Comparison of ENCODE assay signal across 29 cellular contexts in the genomic region with DNA sequence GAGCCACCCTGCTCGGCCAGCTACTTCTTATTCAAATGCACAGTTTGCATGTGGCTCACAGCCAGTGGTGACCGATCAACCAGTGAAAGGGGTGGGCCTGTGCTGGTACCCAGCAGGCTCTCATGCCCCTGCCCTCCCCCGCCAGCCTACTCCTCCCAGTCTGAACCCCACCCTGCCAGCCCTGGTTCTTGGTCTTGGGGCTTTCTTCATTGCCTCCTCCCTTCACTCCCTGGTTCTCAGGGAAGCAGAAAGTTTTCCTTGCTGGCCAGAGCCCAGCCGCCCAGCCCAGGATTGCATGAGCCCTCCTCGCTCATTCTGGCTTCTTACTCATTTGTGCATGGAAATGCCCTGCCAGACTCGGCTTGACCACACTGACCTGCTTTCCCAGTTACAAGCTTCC. TPM values are rescaled to one million over a fixed set of nuclear protein-coding genes. Genes with fewer than 3 reads are reported as not detected.
DNase-seq lines count a peak whose midpoint lies in the region; ATAC-seq, FAIRE-seq and TF ChIP-seq lines count a peak whose summit lies in the region.
"Had no signal": no experiment of that assay in that cellular context is flagged by ENCODE, and none has a peak within 500 bp of the region (broad histone marks: within the 10 kb centered on the region; RNA-seq: fewer than 3 reads in every experiment).

No MANE protein-coding gene starts in this region.

- no peaks in the 10 kb centered on the region for H3F3A ChIP-seq in GM23338 (replicated peaks; ENCODE audit: low read depth)
- H3F3A ChIP-seq in PC-9 (ENCODE audit: insufficient read depth, low read depth), result peaks cover 11% of the 10 kb centered on the region; the same call in 1 of the 2 replicates

- intact Hi-C loops in PC-9 (cut with micrococcal nuclease; ENCODE audit: unreplicated experiment) (loop anchor here (1.0 kb wide), 1 partner anchor 104 kb away; no protein-coding TSS in a partner anchor), kidney (cut with DNase I) (no loop called here)

- H3K27me3 ChIP-seq in GM23338 (ENCODE audit: insufficient read depth), result no peaks in the 10 kb centered on the region
- no peaks in the 10 kb centered on the region for H3K27me3 ChIP-seq in PC-9 (ENCODE audit: insufficient read depth, low read depth)
- H3K27me3 ChIP-seq: dorsolateral prefrontal cortex had no signal

- peaks cover 4% of the 10 kb centered on the region for H3K27me3 Mint-ChIP-seq in GM23338 (ENCODE audit: insufficient read depth, low read depth, poor library complexity)

- no peak for TF ChIP-seq POLR2A in erythroblast (IDR thresholded peaks at IDR 0.05; ENCODE audit: low read length)

- H3K4me2 ChIP-seq in GM23338 (peak overlapping the region; percentile 15; the same call in 1 of the 2 replicates), PC-9 (no peak overlapping the region)
- H3K4me2 ChIP-seq: BLaER1 treated with 17β-estradiol and CSF1 and Interleukin-3, amounts not matched to agents 10 nM and 100 nM had no signal

- no peaks in the 10 kb centered on the region for H4K20me1 ChIP-seq in GM23338 (replicated peaks; ENCODE audit: insufficient read depth)
- H4K20me1 ChIP-seq in PC-9 (ENCODE audit: insufficient read depth), result no peaks in the 10 kb centered on the region
- H4K20me1 ChIP-seq: BLaER1 treated with 17β-estradiol and CSF1 and Interleukin-3, amounts not matched to agents 10 nM and 100 nM had no signal

- H3K9me3 Mint-ChIP-seq in GM23338, result no peaks in the 10 kb centered on the region; the same call in 2 of the 3 replicates
- H3K9me3 Mint-ChIP-seq: activated naive CD4-positive, alpha-beta T cell treated with anti-CD3 and anti-CD28 coated beads, Interleukin-2, amount 50 U/mL, for 72 hours; activated T-helper 17 cell treated with anti-CD3 and anti-CD28 coated beads, Interleukin-2, amount 50 U/mL, for 72 hours; central memory CD8-positive, alpha-beta T cell; type B pancreatic cell had no signal

- no peak overlapping the region for H3K27ac ChIP-seq in GM23338 (ENCODE audit: low read depth)
- no peak overlapping the region for H3K27ac ChIP-seq in PC-9
- H3K27ac ChIP-seq in kidney (ENCODE audit: low read depth in 2 of 2, low read length in 2 of 2), result peak overlapping the region; percentile 9 to 28
- H3K27ac ChIP-seq: BLaER1 treated with 17β-estradiol and CSF1 and Interleukin-3, amounts not matched to agents 10 nM and 100 nM; dorsolateral prefrontal cortex; heart left ventricle; skin epidermis had no signal

- BruUV-seq in PC-9 (replicated peaks; lab: Mats Ljungman, UMichigan), result no TSS peak

- no peak overlapping the region for H3K4me3 Mint-ChIP-seq in GM23338
- H3K4me3 Mint-ChIP-seq: activated T-helper 17 cell treated with anti-CD3 and anti-CD28 coated beads, Interleukin-2, amount 50 U/mL, for 72 hours; central memory CD8-positive, alpha-beta T cell; immature natural killer cell; type B pancreatic cell had no signal

- CTCF ChIA-PET in PC-9 (lab: Charles Lee) (no interaction called here), GM10248 (lab: Yijun Ruan, JAX) (no interaction called here)

- 0 out of 2 replicates have a peak, but pooled peaks cover 2% of the 10 kb centered on the region for H3K36me3 ChIP-seq in GM23338 (ENCODE audit: insufficient read depth)
- H3K36me3 ChIP-seq in PC-9 (ENCODE audit: low read depth), result no peaks in the 10 kb centered on the region
- no peaks in the 10 kb centered on the region for H3K36me3 ChIP-seq in kidney (ENCODE audit: control insufficient read depth in 1 of 2, insufficient read depth in 2 of 2, low read length in 2 of 2)
- H3K36me3 ChIP-seq: BLaER1 treated with 17β-estradiol and CSF1 and Interleukin-3, amounts not matched to agents 10 nM and 100 nM; heart left ventricle had no signal

- no peaks in the 10 kb centered on the region for H3K36me3 Mint-ChIP-seq in GM23338 (ENCODE audit: low read depth)
- H3K36me3 Mint-ChIP-seq: activated naive CD4-positive, alpha-beta T cell treated with anti-CD3 and anti-CD28 coated beads, Interleukin-2, amount 50 U/mL, for 72 hours; immature natural killer cell; type B pancreatic cell had no signal

- peak; percentile 38 for DNase-seq in GM23338 (ENCODE audit: low spot score)
- DNase-seq in PC-9, result peak; percentile 61 to 62
- DNase-seq in kidney, result peak; percentile 95
- DNase-seq in renal cortical epithelial cell (ENCODE audit: low read depth), result peak; percentile 92
- DNase-seq in T-helper 1 cell, result no peak
- DNase-seq in GM10248 (ENCODE audit: extremely low spot score), result no peak
- no peak for DNase-seq in NCI-H2107 (lab: John Stamatoyannopoulos, UW)
- DNase-seq in erythroblast (lab: John Stamatoyannopoulos, UW), result no peak
- DNase-seq: activated CD4-positive, alpha-beta T cell treated with anti-CD3 and anti-CD28 coated beads, Interleukin-2, amount 50 U/mL, for 48 hours; activated CD4-positive, CD25-positive, alpha-beta regulatory T cell; activated CD8-positive, alpha-beta memory T cell treated with anti-CD3 and anti-CD28 coated beads, Interleukin-2, amount 50 U/mL, for 48 hours; anterior cingulate cortex; Calu3; dorsolateral prefrontal cortex; heart left ventricle; immature natural killer cell; NCI-H1105 treated with DMSO at 0.1 percent for 48 hours; NCI-H2081; SHP77 treated with DMSO at 0.1 percent for 48 hours; SW 1271 had no signal

- FAIRE-seq in kidney (lab: Jason Lieb, UNC), result no peak

- POLR2A ChIA-PET in PC-9 (lab: Charles Lee; ENCODE audit: unreplicated experiment), result no interaction called here
- POLR2A ChIA-PET in GM10248 (lab: Yijun Ruan, JAX), result no interaction called here

- H3K79me2 ChIP-seq in GM23338 (replicated peaks; ENCODE audit: insufficient read depth) (no peaks in the 10 kb centered on the region), PC-9 (ENCODE audit: low read depth) (no peaks in the 10 kb centered on the region)

- H3K9ac ChIP-seq in kidney (ENCODE audit: low read length in 2 of 2), result no peak overlapping the region
- H3K9ac ChIP-seq: BLaER1 treated with 17β-estradiol and CSF1 and Interleukin-3, amounts not matched to agents 10 nM and 100 nM had no signal

- 0 out of 4 replicates have a peak, but pooled peaks of 1 of the 2 experiments have one; percentile 0 for TF ChIP-seq CTCF in GM23338 (conservative IDR thresholded peaks at IDR 0.05; ENCODE audit: low read depth in 2 of 2)
- TF ChIP-seq CTCF in PC-9 (conservative IDR thresholded peaks at IDR 0.05), result no peak
- TF ChIP-seq CTCF in kidney (IDR thresholded peaks at IDR 0.05; ENCODE audit: borderline replicate concordance, extremely low read depth, insufficient read depth), result no peak
- no peak for TF ChIP-seq CTCF in GM10248 (IDR thresholded peaks at IDR 0.05; ENCODE audit: control extremely low read depth, extremely low read depth, low read depth, missing control alignments)

- H3K27ac Mint-ChIP-seq in GM23338, result no peak overlapping the region
- H3K27ac Mint-ChIP-seq: activated naive CD4-positive, alpha-beta T cell treated with anti-CD3 and anti-CD28 coated beads, Interleukin-2, amount 50 U/mL, for 72 hours; activated T-helper 17 cell treated with anti-CD3 and anti-CD28 coated beads, Interleukin-2, amount 50 U/mL, for 72 hours; immature natural killer cell; type B pancreatic cell had no signal

- H3K4me3 ChIP-seq in GM23338 (no peak overlapping the region), PC-9 (no peak overlapping the region), kidney (ENCODE audit: low read length in 2 of 2) (peak overlapping the region in 1 of 2 donors; percentile 32)
- H3K4me3 ChIP-seq: BLaER1 treated with 17β-estradiol and CSF1 and Interleukin-3, amounts not matched to agents 10 nM and 100 nM; dorsolateral prefrontal cortex; heart left ventricle; skin epidermis had no signal

- H3K4me1 ChIP-seq in GM23338 (ENCODE audit: insufficient read depth), result peaks cover 38% of the 10 kb centered on the region
- peaks cover 37% of the 10 kb centered on the region for H3K4me1 ChIP-seq in PC-9 (replicated peaks; ENCODE audit: insufficient read depth)
- peaks cover 4 to 5% of the 10 kb centered on the region in 2 donors for H3K4me1 ChIP-seq in kidney (ENCODE audit: control insufficient read depth in 1 of 2, insufficient read depth in 1 of 2, low read depth in 1 of 2, low read length in 2 of 2)
- H3K4me1 ChIP-seq: BLaER1 treated with 17β-estradiol and CSF1 and Interleukin-3, amounts not matched to agents 10 nM and 100 nM; heart left ventricle had no signal

- H3K9me3 ChIP-seq in PC-9 (ENCODE audit: insufficient read depth, low read depth), result no peaks in the 10 kb centered on the region
- H3K9me3 ChIP-seq in kidney (ENCODE audit: control insufficient read depth in 1 of 2, low read length in 2 of 2), result no peaks in the 10 kb centered on the region
- H3K9me3 ChIP-seq: BLaER1 treated with 17β-estradiol and CSF1 and Interleukin-3, amounts not matched to agents 10 nM and 100 nM; heart left ventricle had no signal

- ATAC-seq in GM23338, result peak; percentile 92
- ATAC-seq: activated naive CD4-positive, alpha-beta T cell treated with anti-CD3 and anti-CD28 coated beads, Interleukin-2, amount 50 U/mL, for 72 hours; activated T-helper 17 cell treated with anti-CD3 and anti-CD28 coated beads, Interleukin-2, amount 50 U/mL, for 72 hours; heart left ventricle had no signal

- H3K9me2 ChIP-seq in GM23338 (ENCODE audit: insufficient read depth) (no peaks in the 10 kb centered on the region; the same call in 1 of the 2 replicates), PC-9 (ENCODE audit: insufficient read depth) (no peaks in the 10 kb centered on the region)

- peaks cover 31% of the 10 kb centered on the region for H3K4me1 Mint-ChIP-seq in GM23338
- H3K4me1 Mint-ChIP-seq: activated T-helper 17 cell treated with anti-CD3 and anti-CD28 coated beads, Interleukin-2, amount 50 U/mL, for 72 hours; central memory CD8-positive, alpha-beta T cell; immature natural killer cell had no signal

- H2AFZ ChIP-seq in GM23338, result peak overlapping the region; percentile 74; the same call in 1 of the 2 replicates
- no peak overlapping the region for H2AFZ ChIP-seq in PC-9

RNA-seq across cellular contexts. Expression of gene KCNK17, which starts 40.8 kb away (rescaled TPM):
- total RNA-seq in GM23338 (2014; rRNA removed; shearing (Covaris generic)), result 3.1 and 3.2 TPM in 2 replicates
- 1.2 and 2.2 TPM in 2 replicates for polyA plus RNA-seq in GM23338 (2016; fragmentation: Nextera tagmentation; extraction: Ambion mirVana)
- total RNA-seq in PC-9 (2021), result not detected in 2 replicates
- 0.38 TPM for total RNA-seq in kidney
- polyA plus RNA-seq in kidney (ENCODE audit: insufficient read depth, low read depth, low replicate concordance), result not detected
- not detected in 2 replicates for total RNA-seq in renal cortical epithelial cell
- total RNA-seq: activated naive CD4-positive, alpha-beta T cell treated with anti-CD3 and anti-CD28 coated beads, Interleukin-2, amount 50 U/mL, for 72 hours; activated T-helper 17 cell treated with anti-CD3 and anti-CD28 coated beads, Interleukin-2, amount 50 U/mL, for 72 hours; Calu3; lung microvascular endothelial cell; myocyte; pulmonary artery endothelial cell had no signal

RNA-seq across cellular contexts. Expression of gene KCNK5, which starts 44.1 kb away (rescaled TPM):
- 54.8 and 57.4 TPM in 2 replicates for total RNA-seq in GM23338 (2014; rRNA removed; shearing (Covaris generic))
- polyA plus RNA-seq in GM23338 (2016; fragmentation: Nextera tagmentation; extraction: Ambion mirVana) (9.5 and 9.7 TPM in 2 replicates), kidney (ENCODE audit: insufficient read depth, low read depth, low replicate concordance) (48.4 TPM)
- total RNA-seq in PC-9 (2021) (11.9 and 14.3 TPM in 2 replicates), kidney (77.0 TPM), renal cortical epithelial cell (2.3 and 2.9 TPM in 2 replicates)
- total RNA-seq: myocyte, pulmonary artery endothelial cell had no signal

RNA-seq across cellular contexts. Expression of gene KCNK16, which starts 49.1 kb away (rescaled TPM):
- total RNA-seq in GM23338 (2014; rRNA removed; shearing (Covaris generic)), result not detected in 2 replicates
- not detected in 2 replicates for polyA plus RNA-seq in GM23338 (2016; fragmentation: Nextera tagmentation; extraction: Ambion mirVana)
- total RNA-seq in PC-9 (2021), result not detected in 2 replicates
- total RNA-seq in kidney, result not detected
- polyA plus RNA-seq in kidney (ENCODE audit: insufficient read depth, low read depth, low replicate concordance), result not detected
- not detected in 2 replicates for total RNA-seq in renal cortical epithelial cell
- total RNA-seq: activated naive CD4-positive, alpha-beta T cell treated with anti-CD3 and anti-CD28 coated beads, Interleukin-2, amount 50 U/mL, for 72 hours; activated T-helper 17 cell treated with anti-CD3 and anti-CD28 coated beads, Interleukin-2, amount 50 U/mL, for 72 hours; Calu3; heart left ventricle; lung microvascular endothelial cell; myocyte; pulmonary artery endothelial cell had no signal
- polyA plus RNA-seq: heart left ventricle, immature natural killer cell had no signal

Comparison
In these comparisons a context has a peak if more than half of its experiments do, and no peak if none do; other contexts are left out.
1. DNase-seq: peak in GM23338 (single experiment), PC-9 (2 of 2), kidney (single experiment) and renal cortical epithelial cell (single experiment); none in T-helper 1 cell (0 of 5), GM10248 (single experiment), NCI-H2107 (single experiment) and erythroblast (0 of 2).
2. H3K27ac ChIP-seq: peak in kidney (2 of 2); none in GM23338 (single experiment) and PC-9 (single experiment).